ENCODE assay signal across 22 cellular contexts in the genomic region with DNA sequence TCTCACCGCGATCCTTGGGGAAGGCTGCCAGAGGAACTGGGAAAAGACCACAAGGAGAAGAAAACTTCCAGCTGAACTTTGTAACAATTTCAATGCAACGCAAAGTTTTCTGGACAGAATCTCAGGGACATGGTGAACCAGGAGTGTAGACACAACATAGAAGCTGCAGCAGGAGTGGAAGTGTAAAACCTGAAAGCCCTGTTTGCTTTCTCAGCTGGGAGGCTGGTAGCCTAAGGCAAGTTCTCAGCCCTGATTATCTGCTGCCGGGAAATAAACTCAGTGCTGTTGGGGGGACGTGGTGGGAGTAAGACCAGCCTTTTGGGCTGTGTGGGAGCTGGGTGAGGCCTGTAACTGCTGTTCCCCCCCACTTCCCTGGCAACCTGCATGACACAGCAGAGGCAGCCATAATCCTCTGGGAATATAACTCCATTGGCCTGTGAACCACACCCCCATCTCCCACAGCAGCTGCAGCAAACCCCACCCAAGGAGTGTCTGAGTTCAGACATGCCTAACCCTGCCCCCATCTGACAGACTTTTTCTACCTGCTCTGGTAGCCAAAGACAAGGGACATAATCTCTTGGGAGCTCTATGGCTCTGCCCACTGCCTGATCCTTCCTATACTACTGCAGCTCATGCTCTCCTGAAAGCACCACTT.
DNase-seq lines count a peak whose midpoint lies in the region; ATAC-seq and TF ChIP-seq lines count a peak whose summit lies in the region.
"Had no signal": no experiment of that assay in that cellular context is flagged by ENCODE, and none has a peak within 500 bp of the region (broad histone marks: within the 10 kb centered on the region; RNA-seq: fewer than 3 reads in every experiment).

No MANE protein-coding gene starts in this region.

- H4K8ac ChIP-seq in neuronal stem cell (ENCODE audit: low read depth, low read length) = no peak overlapping the region

- H3K27ac ChIP-seq in HEK293 (ENCODE audit: extremely low read depth, low read depth, low read length) (no peak overlapping the region), esophagus squamous epithelium (peak overlapping the region; percentile 58 to 88 (median 76)), skin epidermis (peak overlapping the region in 18 of 21 experiments; percentile 6 to 81 (median 56)), neuronal stem cell (replicated peaks; ENCODE audit: low read length) (no peak overlapping the region)
- H3K27ac ChIP-seq in CD8-positive, alpha-beta T cell (ENCODE audit: low read depth, low read length) = no peak overlapping the region
- H3K27ac ChIP-seq: heart right ventricle, spleen had no signal

- peaks cover 21% of the 10 kb centered on the region for H3K27me3 Mint-ChIP-seq in CD8-positive, alpha-beta T cell (ENCODE audit: low read depth)

- no peak overlapping the region for H2BK5ac ChIP-seq in neuronal stem cell (ENCODE audit: low read length)

- no peak overlapping the region for H2AK5ac ChIP-seq in neuronal stem cell (ENCODE audit: low read depth, low read length)

- TF ChIP-seq CTCF in HEK293 (tag by site-specific recombination; IDR thresholded peaks at IDR 0.05) = no peak
- TF ChIP-seq CTCF in esophagus squamous epithelium (IDR thresholded peaks at IDR 0.05) = no peak
- TF ChIP-seq CTCF in CD8-positive, alpha-beta T cell (IDR thresholded peaks at IDR 0.05) = no peak

- intact Hi-C loops in esophagus squamous epithelium (cut with DNase I) = no loop called here
- intact Hi-C loops in CD8-positive, alpha-beta T cell (cut with DNase I, micrococcal nuclease) = no loop called here

- no peak overlapping the region for H2BK15ac ChIP-seq in neuronal stem cell (ENCODE audit: low read length)

- DNase-seq in NCI-H69 (lab: John Stamatoyannopoulos, UW) (peak; percentile 49), esophagus squamous epithelium (lab: John Stamatoyannopoulos, UW) (no peak), NCI-H187 treated with DMSO at 0.1 percent for 48 hours (lab: John Stamatoyannopoulos, UW) (no peak), neuronal stem cell (ENCODE audit: low spot score) (no peak)
- DNase-seq in CD8-positive, alpha-beta T cell = no peak
- DNase-seq: activated CD4-positive, CD25-positive, alpha-beta regulatory T cell treated with anti-CD3 and anti-CD28 coated beads, Interleukin-2, amount 50 U/mL, for 72 hours; activated T-cell treated with anti-CD3 and anti-CD28 coated beads, Interleukin-2, amount 50 U/mL, for 1 hour; cortex of kidney; DMS79 treated with DMSO at 0.1 percent for 48 hours; heart right ventricle; KG1; NCI-H1105; NCI-H2107; NCI-H82; spleen; stimulated activated CD4-positive, alpha-beta T cell treated with anti-CD3 and anti-CD28 coated beads, Interleukin-4, amount 100 ng/mL, for 1 hour; stimulated activated naive CD4-positive, alpha-beta T cell; SW 1271 had no signal

- H4K91ac ChIP-seq in neuronal stem cell (ENCODE audit: low read depth, low read length, poor library complexity) = no peak overlapping the region

- H3K4me3 ChIP-seq in HEK293 (ENCODE audit: low read depth, low read length) (no peak overlapping the region), esophagus squamous epithelium (no peak overlapping the region), skin epidermis (no peak overlapping the region), neuronal stem cell (ENCODE audit: low read length in 2 of 2) (no peak overlapping the region)
- no peak overlapping the region for H3K4me3 ChIP-seq in CD8-positive, alpha-beta T cell (ENCODE audit: low read depth, low read length)
- H3K4me3 ChIP-seq: heart right ventricle, spleen had no signal

- H3K4ac ChIP-seq in neuronal stem cell (ENCODE audit: low read length) = no peak overlapping the region

- H3K27ac Mint-ChIP-seq in CD8-positive, alpha-beta T cell = no peak overlapping the region

- 56 to 59% methylated on average over 4 to 5 of the region's 5 CpGs for WGBS in esophagus squamous epithelium, 2 donors
- no CpG with 5 or more reads among the region's 5 CpGs for WGBS in neuronal stem cell (ENCODE audit: extremely low coverage in 2 of 2, insufficient read length in 2 of 2, insufficient replicate concordance in 1 of 2), 2 donors

- no peaks in the 10 kb centered on the region for H3K36me3 Mint-ChIP-seq in CD8-positive, alpha-beta T cell

- no peak overlapping the region for H3K18ac ChIP-seq in neuronal stem cell (ENCODE audit: low read length)

- H3K4me1 ChIP-seq in HEK293 (ENCODE audit: control insufficient read depth, insufficient read depth, low read length) = no peaks in the 10 kb centered on the region
- peaks cover 0 to 24% (median 13%) of the 10 kb centered on the region in 3 donors for H3K4me1 ChIP-seq in esophagus squamous epithelium
- no peaks in the 10 kb centered on the region for H3K4me1 ChIP-seq in CD8-positive, alpha-beta T cell (ENCODE audit: insufficient read depth, low read length)
- no peaks in the 10 kb centered on the region for H3K4me1 ChIP-seq in neuronal stem cell (ENCODE audit: control insufficient read depth in 2 of 2, insufficient read depth in 1 of 2, low read depth in 1 of 2, low read length in 2 of 2)
- H3K4me1 ChIP-seq: heart right ventricle, spleen had no signal

- H3K4me3 Mint-ChIP-seq in CD8-positive, alpha-beta T cell = no peak overlapping the region

- no peaks in the 10 kb centered on the region for H3K9me3 ChIP-seq in HEK293 (ENCODE audit: control insufficient read depth, insufficient read depth, low read depth, low read length)
- H3K9me3 ChIP-seq in esophagus squamous epithelium = peaks cover 0 to 26% (median 9%) of the 10 kb centered on the region in 3 donors
- no peaks in the 10 kb centered on the region for H3K9me3 ChIP-seq in CD8-positive, alpha-beta T cell (ENCODE audit: low read length)
- no peaks in the 10 kb centered on the region for H3K9me3 ChIP-seq in neuronal stem cell (replicated peaks in 1 of 2; ENCODE audit: control insufficient read depth in 2 of 2, insufficient read depth in 1 of 2, low read depth in 1 of 2, low read length in 2 of 2)

- H3K36me3 ChIP-seq in HEK293 (ENCODE audit: control insufficient read depth in 2 of 2, insufficient read depth in 1 of 2, low read length in 2 of 2) = no peaks in the 10 kb centered on the region
- H3K36me3 ChIP-seq in esophagus squamous epithelium = no peaks in the 10 kb centered on the region
- H3K36me3 ChIP-seq in CD8-positive, alpha-beta T cell (ENCODE audit: insufficient read depth, low read length) = no peaks in the 10 kb centered on the region
- no peaks in the 10 kb centered on the region for H3K36me3 ChIP-seq in neuronal stem cell (replicated peaks in 1 of 2; ENCODE audit: control insufficient read depth in 2 of 2, insufficient read depth in 2 of 2, low read length in 2 of 2)
- H3K36me3 ChIP-seq: heart right ventricle had no signal

- H3K23ac ChIP-seq in neuronal stem cell (ENCODE audit: low read depth, low read length, poor library complexity) = no peak overlapping the region

- H3K79me1 ChIP-seq in neuronal stem cell (ENCODE audit: low read depth, low read length) = no peaks in the 10 kb centered on the region

- ATAC-seq in CD8-positive, alpha-beta T cell = no peak
- ATAC-seq: heart right ventricle, left lobe of liver, Right ventricle myocardium inferior had no signal

- POLR2A ChIA-PET in HEK293 (lab: Yijun Ruan, JAX) = no interaction called here
- POLR2A ChIA-PET in CD8-positive, alpha-beta T cell (lab: Charles Lee) = no interaction called here

- H3K9ac ChIP-seq in neuronal stem cell (ENCODE audit: low read depth, low read length, poor library complexity) = no peak overlapping the region

- H3K14ac ChIP-seq in neuronal stem cell (ENCODE audit: low read length) = no peak overlapping the region

- H3K9me3 Mint-ChIP-seq in CD8-positive, alpha-beta T cell = peaks cover 9% of the 10 kb centered on the region

- H2AFZ ChIP-seq in neuronal stem cell (ENCODE audit: low read length) = no peak overlapping the region

- no peaks in the 10 kb centered on the region for H3K4me1 Mint-ChIP-seq in CD8-positive, alpha-beta T cell (ENCODE audit: low read depth)

- no peak overlapping the region for H2BK120ac ChIP-seq in neuronal stem cell (ENCODE audit: low read depth, low read length)

- CTCF ChIA-PET in HEK293 (lab: Yijun Ruan, JAX) = interaction anchor here (0.6 kb wide), 1 partner anchor 304 kb away, joined by 4 read pairs; no protein-coding TSS in a partner anchor
- CTCF ChIA-PET in CD8-positive, alpha-beta T cell (lab: Charles Lee) = no interaction called here

- H3K27me3 ChIP-seq in esophagus squamous epithelium (no peaks in the 10 kb centered on the region), neuronal stem cell (ENCODE audit: control insufficient read depth in 3 of 3, insufficient read depth in 3 of 3, low read depth in 1 of 3, low read length in 3 of 3) (no peaks in the 10 kb centered on the region)
- no peaks in the 10 kb centered on the region for H3K27me3 ChIP-seq in CD8-positive, alpha-beta T cell (ENCODE audit: insufficient read depth, low read length)
- H3K27me3 ChIP-seq: heart right ventricle, spleen had no signal

- H2BK12ac ChIP-seq in neuronal stem cell (ENCODE audit: low read length) = no peak overlapping the region

- TF ChIP-seq POLR2A in esophagus squamous epithelium (IDR thresholded peaks at IDR 0.05) = no peak

- no peak overlapping the region for H3K4me2 ChIP-seq in neuronal stem cell (ENCODE audit: insufficient read depth, low read length, poor library complexity, severe bottlenecking)

TF ChIP-seq in HEK293, 187 proteins besides CTCF, POLR2A, EP300 and RAD21:
- TF ChIP-seq KLF1 (tag by site-specific recombination; IDR thresholded peaks at IDR 0.05) (peak; percentile 45; the same call in 1 of the 2 replicates), ZFP37 (tag by site-specific recombination; IDR thresholded peaks at IDR 0.05) (no peak)
TF ChIP-seq in HEK293: peak in this region for 1.

Comparison
In these comparisons a context has a peak if more than half of its experiments do, and no peak if none do; other contexts are left out.
1. H3K27ac ChIP-seq: peak in esophagus squamous epithelium (4 of 4) and skin epidermis (18 of 21); none in HEK293 (single experiment), CD8-positive, alpha-beta T cell (single experiment) and neuronal stem cell (single experiment).